In the genomic region with DNA sequence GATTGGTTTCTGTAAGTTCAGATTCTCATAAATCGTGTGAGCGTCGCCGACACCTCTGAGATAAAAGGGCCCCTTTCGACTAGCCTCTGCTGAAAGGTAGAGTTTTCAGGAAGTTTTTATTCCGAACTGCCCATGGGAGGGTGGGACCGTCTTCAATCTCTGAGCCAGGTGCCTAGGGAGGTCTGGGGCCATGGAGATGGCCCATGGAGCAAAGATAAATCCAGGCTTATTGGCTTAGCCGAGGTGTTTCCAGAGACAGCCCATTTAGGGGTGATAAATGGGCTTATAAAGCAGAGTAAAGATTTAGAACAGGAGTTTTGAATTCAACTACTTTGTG, we compare ENCODE assay signal across 8 cellular contexts. TPM values are rescaled to one million over a fixed set of nuclear protein-coding genes. Genes with fewer than 3 reads are reported as not detected.
A peak's percentile ranks its signal among the peaks of the same experiment; 100 is the strongest.
DNase-seq lines count a peak whose midpoint lies in the region; ATAC-seq and TF ChIP-seq lines count a peak whose summit lies in the region.

No MANE protein-coding gene starts in this region.

- H3K4me1 Mint-ChIP-seq in naive thymus-derived CD4-positive, alpha-beta T cell, result peaks cover 28 to 66% (median 59%) of the 10 kb centered on the region in 7 donors

- ATAC-seq in heart left ventricle, result peak in 1 of 4 donors; percentile 1
- ATAC-seq in naive thymus-derived CD4-positive, alpha-beta T cell, result no peak

- H3K27ac ChIP-seq in heart left ventricle, result peak overlapping the region in 11 of 12 donors; percentile 19 to 88 (median 80)
- peak overlapping the region; percentile 84 for H3K27ac ChIP-seq in HL-60 (replicated peaks)
- H3K27ac ChIP-seq in naive thymus-derived CD4-positive, alpha-beta T cell (ENCODE audit: low read depth, low read length), result peak overlapping the region; percentile 91

- peaks cover 0 to 28% (median 15%) of the 10 kb centered on the region in 12 donors for H3K4me1 ChIP-seq in heart left ventricle
- peaks cover 10 to 13% of the 10 kb centered on the region in 2 donors for H3K4me1 ChIP-seq in naive thymus-derived CD4-positive, alpha-beta T cell (ENCODE audit: control insufficient read depth in 2 of 2, insufficient read depth in 2 of 2, low read length in 2 of 2)

- H3K36me3 ChIP-seq in heart left ventricle, result peaks cover 0 to 7% (median 0%) of the 10 kb centered on the region in 9 donors
- H3K36me3 ChIP-seq in naive thymus-derived CD4-positive, alpha-beta T cell (ENCODE audit: control insufficient read depth in 2 of 3, insufficient read depth in 3 of 3, low read length in 3 of 3), result peaks cover 0 to 4% (median 0%) of the 10 kb centered on the region in 3 experiments

- in situ Hi-C loops in G401 (cut with HindIII; ENCODE audit: low sequenced_read_pairs), result no loop called here

- peaks cover 0 to 5% (median 0%) of the 10 kb centered on the region in 11 donors for H3K9me3 Mint-ChIP-seq in naive thymus-derived CD4-positive, alpha-beta T cell

- no peaks in the 10 kb centered on the region for H3K9me3 ChIP-seq in heart left ventricle
- H3K9me3 ChIP-seq in naive thymus-derived CD4-positive, alpha-beta T cell (ENCODE audit: control insufficient read depth in 2 of 3, low read length in 3 of 3), result no peaks in the 10 kb centered on the region

- intact Hi-C loops in heart left ventricle (cut with DNase I) (loop anchor here in 7 of 10 donors (2.0 to 10.0 kb wide), 7 partner anchors 66 to 320 kb away; a partner anchor contains a TSS), cardiac septum (cut with DNase I) (loop anchor here (5.0 to 10.0 kb wide), 3 partner anchors 98 to 310 kb away; a partner anchor contains a TSS)
- intact Hi-C loops in naive thymus-derived CD4-positive, alpha-beta T cell (cut with micrococcal nuclease), result loop anchor here (2.0 to 5.0 kb wide), 9 partner anchors 144 to 1728 kb away; a partner anchor contains a TSS

- POLR2A ChIA-PET in naive thymus-derived CD4-positive, alpha-beta T cell (lab: Charles Lee), result interaction anchor here (1.3 kb wide), 1 partner anchor 11 kb away, joined by 3 read pairs; no protein-coding TSS in a partner anchor

- 0% methylated on average over 8 of the region's 8 CpGs for WGBS in heart left ventricle, 4 donors

- peak overlapping the region; percentile 87 to 99 (median 97) for H3K27ac Mint-ChIP-seq in naive thymus-derived CD4-positive, alpha-beta T cell

- peak in 1 of 5 donors; percentile 19 for DNase-seq in heart left ventricle
- no peak for DNase-seq in cardiac septum (ENCODE audit: low spot score)
- DNase-seq in HL-60 (ENCODE audit: low read depth in 1 of 2, low spot score in 1 of 2), result no peak
- no peak for DNase-seq in cardiac fibroblast (ENCODE audit: low read depth in 2 of 2)
- DNase-seq in naive thymus-derived CD4-positive, alpha-beta T cell, result no peak
- DNase-seq in G401 (ENCODE audit: low spot score), result no peak
- no peak for DNase-seq in NCI-H748 (lab: John Stamatoyannopoulos, UW; ENCODE audit: unreplicated experiment)
- no peak for DNase-seq in GM03348 (ENCODE audit: low spot score)

- peak overlapping the region; percentile 46 to 92 (median 75) for H3K4me3 ChIP-seq in heart left ventricle
- H3K4me3 ChIP-seq in HL-60 (replicated peaks; ENCODE audit: insufficient read depth, low read length), result peak overlapping the region; percentile 69
- peak overlapping the region; percentile 89 for H3K4me3 ChIP-seq in cardiac fibroblast (replicated peaks in 1 of 2; ENCODE audit: low read depth in 2 of 2, low read length in 2 of 2)
- H3K4me3 ChIP-seq in naive thymus-derived CD4-positive, alpha-beta T cell (ENCODE audit: low read length), result peak overlapping the region; percentile 95

- H3K27me3 Mint-ChIP-seq in naive thymus-derived CD4-positive, alpha-beta T cell, result peaks cover 0 to 2% (median 0%) of the 10 kb centered on the region in 5 donors

- peaks cover 0 to 20% (median 5%) of the 10 kb centered on the region in 5 donors for H3K36me3 Mint-ChIP-seq in naive thymus-derived CD4-positive, alpha-beta T cell

- TF ChIP-seq CTCF in heart left ventricle (IDR thresholded peaks at IDR 0.05) (no peak), HL-60 (IDR thresholded peaks at IDR 0.05; ENCODE audit: insufficient read depth, low read length) (no peak), cardiac fibroblast (IDR thresholded peaks at IDR 0.05; ENCODE audit: low read depth, low read length) (no peak)

- no peaks in the 10 kb centered on the region for H3K27me3 ChIP-seq in heart left ventricle
- no peaks in the 10 kb centered on the region for H3K27me3 ChIP-seq in HL-60 (ENCODE audit: insufficient read depth, poor library complexity, severe bottlenecking)
- H3K27me3 ChIP-seq in naive thymus-derived CD4-positive, alpha-beta T cell (ENCODE audit: control insufficient read depth in 2 of 2, insufficient read depth in 2 of 2, low read length in 2 of 2), result no peaks in the 10 kb centered on the region

- CTCF ChIA-PET in naive thymus-derived CD4-positive, alpha-beta T cell (lab: Charles Lee), result no interaction called here

- peak overlapping the region; percentile 91 to 100 (median 98) for H3K4me3 Mint-ChIP-seq in naive thymus-derived CD4-positive, alpha-beta T cell

- TF ChIP-seq POLR2A in heart left ventricle (IDR thresholded peaks at IDR 0.05), result no peak

RNA-seq across cellular contexts. Expression of a gene that starts 0.4 kb away (rescaled TPM):
- total RNA-seq in heart left ventricle (10 to 100 TPM in 2 of 9 donors, 1 to 10 TPM in 7; 2.7 to 12.2 (median 5.7) TPM), cardiac septum (6.5 TPM)
- 1 to 10 TPM; 2.0 to 7.6 TPM for polyA plus RNA-seq in heart left ventricle
- 10 to 100 TPM; 29.9 to 38.8 (median 33.8) TPM for total RNA-seq in naive thymus-derived CD4-positive, alpha-beta T cell
- 10 to 100 TPM in 1 of 2 donors, 1 to 10 TPM in 1; 9.6 to 15.6 TPM for polyA plus RNA-seq in naive thymus-derived CD4-positive, alpha-beta T cell
- 34.7 and 38.6 TPM in 2 replicates for total RNA-seq in G401 (2014; rRNA removed; shearing (Covaris generic))

RNA-seq across cellular contexts. Expression of a gene that starts 0.7 kb away (rescaled TPM):
- total RNA-seq in heart left ventricle, result 1 to 10 TPM in 5 of 9 donors, under 1 TPM in 4; 0.38 to 3.2 (median 1.2) TPM
- 1 to 10 TPM in 1 of 2 donors, under 1 TPM in 1; 0.50 to 1.0 TPM for polyA plus RNA-seq in heart left ventricle
- 1.2 TPM for total RNA-seq in cardiac septum
- total RNA-seq in naive thymus-derived CD4-positive, alpha-beta T cell, result 1 to 10 TPM; 3.9 to 8.8 (median 5.1) TPM
- polyA plus RNA-seq in naive thymus-derived CD4-positive, alpha-beta T cell, result 1 to 10 TPM; 1.4 to 2.4 TPM
- total RNA-seq in G401 (2014; rRNA removed; shearing (Covaris generic)), result 0.49 and 0.54 TPM in 2 replicates
